Comparison of ENCODE assay signal across 27 cellular contexts in the genomic region with DNA sequence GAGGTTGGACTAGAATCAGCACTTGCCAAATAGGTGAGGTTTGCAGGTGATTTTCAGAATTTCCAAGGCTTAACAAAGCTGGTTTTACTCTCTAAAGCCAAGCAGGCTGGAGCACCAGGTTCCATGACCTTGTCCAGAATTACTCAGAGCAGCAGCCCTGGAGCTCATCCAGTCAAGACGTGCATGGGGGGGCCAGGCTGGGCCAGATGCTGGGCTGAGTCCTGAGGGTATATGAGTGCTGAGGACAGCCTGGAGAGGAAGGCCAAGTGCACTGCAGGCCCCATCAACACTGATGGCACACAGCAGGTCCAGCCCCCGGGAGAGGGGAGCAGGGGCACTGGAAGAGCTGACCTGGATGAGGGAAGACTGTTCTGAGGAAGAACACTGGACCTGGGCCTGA.
"Had no signal": no experiment of that assay in that cellular context is flagged by ENCODE, and none has a peak within 500 bp of the region (broad histone marks: within the 10 kb centered on the region; RNA-seq: fewer than 3 reads in every experiment).

No MANE protein-coding gene starts in this region.

- H3K4me3 Mint-ChIP-seq: stimulated activated effector memory CD8-positive, alpha-beta T cell treated with anti-CD3 and anti-CD28 coated beads, Interleukin-12 subunit alpha, Interleukin-12 subunit beta, amount 100 ng/mL, for 72 hours; stimulated activated memory B cell treated with anti-CD40 and anti-IgM and Interleukin-4, amounts not matched to agents 10 μg/mL and 1 μg/mL and 100 μg/mL, for 72 hours; stimulated activated naive B cell treated with anti-CD40 and anti-IgM and Interleukin-4, amounts not matched to agents 10 μg/mL and 1 μg/mL and 100 μg/mL, for 72 hours; stimulated activated naive CD8-positive, alpha-beta T cell treated with anti-CD3 and anti-CD28 coated beads, Interleukin-15, amount 100 ng/mL, for 72 hours; stimulated activated naive CD8-positive, alpha-beta T cell treated with anti-CD3 and anti-CD28 coated beads, Interleukin-15, Interleukin-2, amounts not matched to agents 100 ng/mL and 50 ng/mL, for 24 hours had no signal

- H3K4me3 ChIP-seq: stomach, suprapubic skin, testis, thoracic aorta, thyroid gland, tibial artery, tibial nerve, transverse colon, upper lobe of left lung, upper lobe of right lung, uterus, vagina had no signal

- H3K4me1 Mint-ChIP-seq: stimulated activated effector memory CD8-positive, alpha-beta T cell treated with anti-CD3 and anti-CD28 coated beads, Interleukin-12 subunit alpha, Interleukin-12 subunit beta, amount 100 ng/mL, for 72 hours; stimulated activated memory B cell treated with anti-CD40 and anti-IgM and Interleukin-4, amounts not matched to agents 10 μg/mL and 1 μg/mL and 100 μg/mL, for 72 hours had no signal

- H3K27ac Mint-ChIP-seq: stimulated activated effector memory CD8-positive, alpha-beta T cell treated with anti-CD3 and anti-CD28 coated beads, Interleukin-12 subunit alpha, Interleukin-12 subunit beta, amount 100 ng/mL, for 72 hours; stimulated activated memory B cell treated with anti-CD40 and anti-IgM and Interleukin-4, amounts not matched to agents 10 μg/mL and 1 μg/mL and 100 μg/mL, for 72 hours; stimulated activated naive B cell treated with anti-CD40 and anti-IgM and Interleukin-4, amounts not matched to agents 10 μg/mL and 1 μg/mL and 100 μg/mL, for 72 hours; stimulated activated naive CD8-positive, alpha-beta T cell treated with anti-CD3 and anti-CD28 coated beads, Interleukin-15, amount 100 ng/mL, for 72 hours; stimulated activated naive CD8-positive, alpha-beta T cell treated with anti-CD3 and anti-CD28 coated beads, Interleukin-15, Interleukin-2, amounts not matched to agents 100 ng/mL and 50 ng/mL, for 24 hours; type B pancreatic cell had no signal

- H3K9me3 ChIP-seq: suprapubic skin, testis, thoracic aorta, thyroid gland, tibial artery, tibial nerve, transverse colon, upper lobe of left lung, upper lobe of right lung, uterus, vagina had no signal

- H3K36me3 ChIP-seq: stomach, suprapubic skin, thoracic aorta, thyroid gland, tibial artery, tibial nerve, transverse colon, upper lobe of left lung, upper lobe of right lung, uterus, vagina had no signal

- ATAC-seq: stimulated activated effector memory CD8-positive, alpha-beta T cell treated with anti-CD3 and anti-CD28 coated beads, Interleukin-12 subunit alpha, Interleukin-12 subunit beta, amount 100 ng/mL, for 72 hours; stimulated activated memory B cell treated with anti-CD40 and anti-IgM and Interleukin-4, amounts not matched to agents 10 μg/mL and 1 μg/mL and 100 μg/mL, for 72 hours; stimulated activated naive B cell treated with anti-CD40 and anti-IgM and Interleukin-4, amounts not matched to agents 10 μg/mL and 1 μg/mL and 100 μg/mL, for 72 hours; stimulated activated naive CD8-positive, alpha-beta T cell treated with anti-CD3 and anti-CD28 coated beads, Interleukin-15, amount 100 ng/mL, for 72 hours; stimulated activated naive CD8-positive, alpha-beta T cell treated with anti-CD3 and anti-CD28 coated beads, Interleukin-15, Interleukin-2, amounts not matched to agents 100 U/mL and 50 U/mL, for 24 hours; upper lobe of right lung had no signal

- H3K27ac ChIP-seq: stomach, suprapubic skin, testis, thoracic aorta, thyroid gland, tibial artery, tibial nerve, transverse colon, upper lobe of left lung, upper lobe of right lung, uterus, vagina had no signal

- H3K9me3 Mint-ChIP-seq: stimulated activated effector memory CD8-positive, alpha-beta T cell treated with anti-CD3 and anti-CD28 coated beads, Interleukin-12 subunit alpha, Interleukin-12 subunit beta, amount 100 ng/mL, for 72 hours; stimulated activated memory B cell treated with anti-CD40 and anti-IgM and Interleukin-4, amounts not matched to agents 10 μg/mL and 1 μg/mL and 100 μg/mL, for 72 hours; stimulated activated naive CD8-positive, alpha-beta T cell treated with anti-CD3 and anti-CD28 coated beads, Interleukin-15, amount 100 ng/mL, for 72 hours; stimulated activated naive CD8-positive, alpha-beta T cell treated with anti-CD3 and anti-CD28 coated beads, Interleukin-15, Interleukin-2, amounts not matched to agents 100 ng/mL and 50 ng/mL, for 24 hours; type B pancreatic cell had no signal

- DNase-seq: stimulated activated CD4-positive, alpha-beta T cell treated with anti-CD3 and anti-CD28 coated beads, Interleukin-2, amount 100 ng/mL, for 48 hours; stimulated activated CD4-positive, alpha-beta T cell treated with anti-CD3 and anti-CD28 coated beads, Interleukin-4, amount 100 ng/mL, for 24 hours; stimulated activated CD4-positive, alpha-beta T cell treated with anti-CD3 and anti-CD28 coated beads, Interleukin-4, amount 100 ng/mL, for 4 hours; stimulated activated CD8-positive, alpha-beta memory T cell treated with anti-CD3 and anti-CD28 coated beads, Interleukin-4, amount 100 ng/mL, for 48 hours; stimulated activated naive B cell treated with anti-CD40 and anti-IgM and Interleukin-4, amounts not matched to agents 10 μg/mL and 1 μg/mL and 100 μg/mL, for 72 hours; stimulated activated naive CD4-positive, alpha-beta T cell; stimulated activated naive CD4-positive, alpha-beta T cell treated with Interleukin-2 at 50 U/mL for 16 hours; stimulated activated naive CD8-positive, alpha-beta T cell treated with anti-CD3 and anti-CD28 coated beads, Interleukin-15, amount 100 ng/mL, for 72 hours; stimulated activated naive CD8-positive, alpha-beta T cell treated with anti-CD3 and anti-CD28 coated beads, Interleukin-15, Interleukin-2, amounts not matched to agents 100 U/mL and 50 U/mL, for 24 hours; stomach; substantia nigra; testis; thyroid gland; tibial artery; transverse colon; trophoblast cell; upper lobe of left lung; upper lobe of right lung; uterus had no signal

- H3K36me3 Mint-ChIP-seq: stimulated activated effector memory CD8-positive, alpha-beta T cell treated with anti-CD3 and anti-CD28 coated beads, Interleukin-12 subunit alpha, Interleukin-12 subunit beta, amount 100 ng/mL, for 72 hours; stimulated activated memory B cell treated with anti-CD40 and anti-IgM and Interleukin-4, amounts not matched to agents 10 μg/mL and 1 μg/mL and 100 μg/mL, for 72 hours; stimulated activated naive B cell treated with anti-CD40 and anti-IgM and Interleukin-4, amounts not matched to agents 10 μg/mL and 1 μg/mL and 100 μg/mL, for 72 hours; type B pancreatic cell had no signal

- H3K27me3 ChIP-seq: testis, thyroid gland, upper lobe of left lung, uterus, vagina had no signal

- H3K4me1 ChIP-seq: uterus had no signal
